ENCODE assay signal across 16 cellular contexts in genomic region chr16:50519001-50519400, GRCh38. TPM values are rescaled to one million over a fixed set of nuclear protein-coding genes. Genes with fewer than 3 reads are reported as not detected.
"Had no signal": no experiment of that assay in that cellular context is flagged by ENCODE, and none has a peak within 500 bp of the region (broad histone marks: within the 10 kb centered on the region; RNA-seq: fewer than 3 reads in every experiment).

No MANE protein-coding gene starts in this region.

- H3K4me1 Mint-ChIP-seq: naive B cell, nephron had no signal

- H3K27ac Mint-ChIP-seq: effector memory CD8-positive, alpha-beta T cell; naive B cell; nephron had no signal

- DNase-seq: central memory CD4-positive, alpha-beta T cell; effector memory CD8-positive, alpha-beta T cell; esophagus squamous epithelium; foreskin fibroblast; glutamatergic neuron; left ventricle myocardium superior; mesendoderm; naive B cell; posterior cingulate gyrus; small intestine; stimulated activated CD4-positive, alpha-beta T cell treated with anti-CD3 and anti-CD28 coated beads, Interleukin-12 subunit alpha, Interleukin-12 subunit beta, amount 100 ng/mL, for 4 hours; stimulated activated naive CD8-positive, alpha-beta T cell treated with anti-CD3 and anti-CD28 coated beads, Interleukin-15, Interleukin-2, amounts not matched to agents 100 U/mL and 50 U/mL, for 24 hours; testis had no signal

- ATAC-seq: effector memory CD8-positive, alpha-beta T cell; gastroesophageal sphincter; left ventricle myocardium superior; stimulated activated naive CD8-positive, alpha-beta T cell treated with anti-CD3 and anti-CD28 coated beads, Interleukin-15, Interleukin-2, amounts not matched to agents 100 U/mL and 50 U/mL, for 24 hours had no signal

- H3K4me3 Mint-ChIP-seq: effector memory CD8-positive, alpha-beta T cell; naive B cell; nephron had no signal

RNA-seq across cellular contexts. Expression of gene NKD1, which starts 29.2 kb away (rescaled TPM):
- total RNA-seq: epithelial cell of proximal tubule had no signal
